In genomic region chr2:70994445-70995226, GRCh38 we compare ENCODE assay signal across 8 cellular contexts. TPM values are rescaled to one million over a fixed set of nuclear protein-coding genes. Genes with fewer than 3 reads are reported as not detected.
A peak's percentile ranks its signal among the peaks of the same experiment; 100 is the strongest.
DNase-seq lines count a peak whose midpoint lies in the region; TF ChIP-seq lines count a peak whose summit lies in the region.

TEX261 (minus strand) TSS chr2:70994873; CDS start chr2:70994757, 116 bp downstream.

- peaks cover 27% of the 10 kb centered on the region for H4K20me1 ChIP-seq in Loucy (ENCODE audit: insufficient read depth, low read length, poor library complexity, severe bottlenecking)

- H2AFZ ChIP-seq in Loucy (ENCODE audit: low read length) = peak within 1 kb of the TSS; percentile 100

- H3K4me1 ChIP-seq in Loucy (ENCODE audit: insufficient read depth, low read length, poor library complexity, severe bottlenecking) = peaks cover 37% of the 10 kb centered on the region
- H3K4me1 ChIP-seq in SJSA1 (replicated peaks) = peaks cover 20% of the 10 kb centered on the region
- H3K4me1 ChIP-seq in neutrophil (ENCODE audit: control insufficient read depth in 1 of 2, insufficient read depth in 1 of 2, low read depth in 1 of 2, low read length in 1 of 2) = peaks cover 40 to 41% of the 10 kb centered on the region in 2 experiments

- no peaks in the 10 kb centered on the region for H3F3A ChIP-seq in Loucy (ENCODE audit: low read depth)

- no peaks in the 10 kb centered on the region for H3K9me2 ChIP-seq in Loucy (replicated peaks; ENCODE audit: low read depth, low read length)

- H3K27ac ChIP-seq in SJSA1 (peak within 1 kb of the TSS; percentile 25; the same call in 1 of the 2 replicates), neutrophil (peak within 1 kb of the TSS; percentile 78), substantia nigra (ENCODE audit: low read depth, low read length, poor library complexity, severe bottlenecking) (peak within 1 kb of the TSS; percentile 63)

- no peaks in the 10 kb centered on the region for H3K9me3 ChIP-seq in Loucy (ENCODE audit: insufficient read depth, low read depth, low read length)
- no peaks in the 10 kb centered on the region for H3K9me3 ChIP-seq in SJSA1 (replicated peaks)
- H3K9me3 ChIP-seq in neutrophil = no peaks in the 10 kb centered on the region

- TF ChIP-seq CTCF in Loucy (conservative IDR thresholded peaks at IDR 0.05; ENCODE audit: low read length) = peak; percentile 52
- TF ChIP-seq CTCF in neutrophil (IDR thresholded peaks at IDR 0.05) = peak; percentile 83

- H3K4me3 ChIP-seq in H7 (ENCODE audit: insufficient read depth, low read depth, low read length) (peak within 1 kb of the TSS; percentile 95), Loucy (ENCODE audit: low read length, poor library complexity, severe bottlenecking) (peak within 1 kb of the TSS; percentile 92), SJSA1 (peak within 1 kb of the TSS; percentile 88), neutrophil (ENCODE audit: low read depth in 1 of 2, low read length in 1 of 2) (peak within 1 kb of the TSS; percentile 76 to 92)

- peaks cover 45% of the 10 kb centered on the region for H3K79me2 ChIP-seq in Loucy (ENCODE audit: insufficient read depth, low read length)

- peak within 1 kb of the TSS; percentile 87 for H3K9ac ChIP-seq in Loucy (ENCODE audit: low read depth, low read length, poor library complexity, severe bottlenecking)

- peak; percentile 61 for DNase-seq in GF-D8 (lab: John Stamatoyannopoulos, UW)
- peak; percentile 98 for DNase-seq in H7
- peak; percentile 89 to 91 for DNase-seq in SJSA1 (ENCODE audit: low read depth in 1 of 2, low spot score in 2 of 2)
- peak; percentile 75 to 90 (median 80) for DNase-seq in activated naive CD4-positive, alpha-beta T cell (lab: John Stamatoyannopoulos, UW)
- peak; percentile 79 for DNase-seq in foreskin melanocyte
- peak; percentile 10 to 94 (median 77) for DNase-seq in substantia nigra (lab: John Stamatoyannopoulos, UW)

- H3K36me3 ChIP-seq in H7 (replicated peaks; ENCODE audit: control insufficient read depth, insufficient read depth, low read length) (no peaks in the 10 kb centered on the region; the same call in 1 of the 2 replicates), Loucy (ENCODE audit: insufficient read depth, low read length) (peaks cover 18% of the 10 kb centered on the region; the same call in 1 of the 2 replicates), SJSA1 (peaks cover 8% of the 10 kb centered on the region), neutrophil (peaks cover 23% of the 10 kb centered on the region)

- H3K27me3 ChIP-seq in H7 (ENCODE audit: control insufficient read depth, insufficient read depth, low read length) (no peaks in the 10 kb centered on the region; the same call in 1 of the 2 replicates), Loucy (ENCODE audit: insufficient read depth, low read length, poor library complexity, severe bottlenecking) (no peaks in the 10 kb centered on the region), SJSA1 (replicated peaks) (no peaks in the 10 kb centered on the region), neutrophil (no peaks in the 10 kb centered on the region)

- H3K4me2 ChIP-seq in Loucy (ENCODE audit: low read depth, low read length, poor library complexity, severe bottlenecking) = peak within 1 kb of the TSS; percentile 99

RNA-seq across cellular contexts. Expression of gene TEX261, which starts in this region (rescaled TPM):
- total RNA-seq in H7 (2014; rRNA removed; shearing (Covaris generic)) = 13.4 and 13.5 TPM in 2 replicates
- total RNA-seq in SJSA1 (2014; rRNA removed; shearing (Covaris generic)) = 19.1 and 50.5 TPM in 2 replicates

Comparison
In these comparisons a context has a peak if more than half of its experiments do, and no peak if none do; other contexts are left out.
1. Peak in every context shown above with its lines: DNase-seq, H3K4me3 ChIP-seq and H3K27ac ChIP-seq.
2. H3K27ac ChIP-seq: peak in every context shown above with its lines; median percentile 78 in neutrophil; 63 in substantia nigra; 25 in SJSA1.